Comparison of ENCODE assay signal across 4 cellular contexts in genomic region chr21:25863031-25863430, GRCh38.
"Had no signal": no experiment of that assay in that cellular context is flagged by ENCODE, and none has a peak within 500 bp of the region (broad histone marks: within the 10 kb centered on the region; RNA-seq: fewer than 3 reads in every experiment).

No MANE protein-coding gene starts in this region.

- H3K4me3 ChIP-seq: K562 had no signal

- H3K4me1 Mint-ChIP-seq: IgD-negative memory B cell had no signal

- H3K36me3 Mint-ChIP-seq: IgD-negative memory B cell had no signal

- H3K27ac Mint-ChIP-seq: IgD-negative memory B cell had no signal

- H3K4me3 Mint-ChIP-seq: IgD-negative memory B cell had no signal

- H3K9me3 Mint-ChIP-seq: IgD-negative memory B cell had no signal

- DNase-seq: KG1 had no signal

- H3K27ac ChIP-seq: HL-60 had no signal
